23 cellular contexts compared by ENCODE assay signal in the genomic region with DNA sequence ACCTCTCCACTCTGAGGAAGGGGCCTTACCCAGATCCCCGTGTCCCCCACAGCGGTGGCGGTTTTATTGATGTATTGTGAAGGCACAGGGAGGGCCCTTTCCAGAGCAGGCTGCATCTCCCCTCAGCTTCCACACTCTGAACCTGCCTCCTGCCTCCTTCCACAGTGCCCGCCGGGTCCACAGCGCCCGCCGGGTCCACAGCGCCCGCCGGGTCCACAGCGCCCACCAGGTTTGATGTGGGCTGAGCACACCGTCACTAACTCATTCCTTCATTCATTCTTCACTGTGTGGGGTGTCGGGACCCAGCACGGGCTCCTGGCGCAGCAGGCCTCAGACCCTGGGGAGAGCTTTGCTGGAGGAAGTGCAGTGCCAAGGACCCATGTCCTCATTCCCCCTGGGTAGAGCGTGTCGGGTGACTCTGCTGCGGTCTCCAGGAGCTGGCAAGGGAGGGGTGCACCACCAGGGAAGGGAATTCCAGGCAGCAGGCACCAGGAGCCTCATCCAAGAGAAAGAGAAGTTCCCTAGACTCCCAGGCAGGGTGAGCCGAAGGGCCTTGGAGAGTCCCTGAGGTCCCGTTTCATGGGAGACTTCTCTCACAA.
"Had no signal": no experiment of that assay in that cellular context is flagged by ENCODE, and none has a peak within 500 bp of the region (broad histone marks: within the 10 kb centered on the region; RNA-seq: fewer than 3 reads in every experiment).

No MANE protein-coding gene starts in this region.

- H3K9me3 Mint-ChIP-seq: activated CD4-positive, alpha-beta T cell treated with anti-CD3 and anti-CD28 coated beads, Interleukin-2, amount 10 ng/mL, durations not matched to agents 7 days and 5 days; activated T-helper 1 cell treated with anti-CD3 and anti-CD28 coated beads, Interleukin-12 subunit alpha, Interleukin-12 subunit beta, Interleukin-2, Interleukin-4 antibody, amounts not matched to agents 30 ng/mL and 10 ng/mL and 1 ng/mL, durations not matched to agents 14 hours and 24 hours and 36 hours; immature natural killer cell; naive B cell; neural crest cell had no signal

- H3K27ac ChIP-seq: breast epithelium, esophagus muscularis mucosa, spleen, tibial artery had no signal

- DNase-seq: activated CD4-positive, alpha-beta T cell treated with anti-CD3 and anti-CD28 coated beads, Interleukin-2, amount 10 ng/mL, durations not matched to agents 7 days and 5 days; activated CD8-positive, alpha-beta memory T cell treated with anti-CD3 and anti-CD28 coated beads for 24 hours; activated naive CD4-positive, alpha-beta T cell; aorta; cerebellar nuclear complex; effector CD4-positive, alpha-beta T cell; immature natural killer cell; kidney glomerular epithelial cell; left ventricle myocardium superior; mucosa of descending colon; naive B cell; spleen; stimulated activated CD4-positive, alpha-beta T cell treated with anti-CD3 and anti-CD28 coated beads, Interleukin-4, amount 100 ng/mL, for 4 hours; stimulated activated naive CD4-positive, alpha-beta T cell; T1000; tibial artery had no signal

- H3K9me3 ChIP-seq: breast epithelium, esophagus muscularis mucosa, mucosa of descending colon, pancreas, spleen, tibial artery had no signal

- H3K27me3 ChIP-seq: breast epithelium, esophagus muscularis mucosa, pancreas, spleen, tibial artery had no signal

- H3K36me3 ChIP-seq: breast epithelium, pancreas had no signal

- FAIRE-seq: endothelial cell of umbilical vein, pancreas had no signal

- H3K4me3 Mint-ChIP-seq: activated CD4-positive, alpha-beta T cell treated with anti-CD3 and anti-CD28 coated beads, Interleukin-2, amount 10 ng/mL, durations not matched to agents 7 days and 5 days; activated T-helper 1 cell treated with anti-CD3 and anti-CD28 coated beads, Interleukin-12 subunit alpha, Interleukin-12 subunit beta, Interleukin-2, Interleukin-4 antibody, amounts not matched to agents 30 ng/mL and 10 ng/mL and 1 ng/mL, durations not matched to agents 14 hours and 24 hours and 36 hours; immature natural killer cell; naive B cell; neural crest cell had no signal

- H3K27ac Mint-ChIP-seq: activated CD4-positive, alpha-beta T cell treated with anti-CD3 and anti-CD28 coated beads, Interleukin-2, amount 10 ng/mL, durations not matched to agents 7 days and 5 days; activated T-helper 1 cell treated with anti-CD3 and anti-CD28 coated beads, Interleukin-12 subunit alpha, Interleukin-12 subunit beta, Interleukin-2, Interleukin-4 antibody, amounts not matched to agents 30 ng/mL and 10 ng/mL and 1 ng/mL, durations not matched to agents 14 hours and 24 hours and 36 hours had no signal

- H3K27me3 Mint-ChIP-seq: activated CD4-positive, alpha-beta T cell treated with anti-CD3 and anti-CD28 coated beads, Interleukin-2, amount 10 ng/mL, durations not matched to agents 7 days and 5 days; naive B cell had no signal

- ATAC-seq: activated CD4-positive, CD25-positive, alpha-beta regulatory T cell treated with anti-CD3 and anti-CD28 coated beads, Interleukin-2, amount 50 U/mL, for 24 hours; left ventricle myocardium superior; mucosa of descending colon; pancreas had no signal

- H3K4me1 ChIP-seq: breast epithelium, tibial artery had no signal

- H3K4me3 ChIP-seq: breast epithelium, esophagus muscularis mucosa, mucosa of descending colon, pancreas, spleen, tibial artery had no signal
